ENCODE assay signal across 1 cellular context in the genomic region with DNA sequence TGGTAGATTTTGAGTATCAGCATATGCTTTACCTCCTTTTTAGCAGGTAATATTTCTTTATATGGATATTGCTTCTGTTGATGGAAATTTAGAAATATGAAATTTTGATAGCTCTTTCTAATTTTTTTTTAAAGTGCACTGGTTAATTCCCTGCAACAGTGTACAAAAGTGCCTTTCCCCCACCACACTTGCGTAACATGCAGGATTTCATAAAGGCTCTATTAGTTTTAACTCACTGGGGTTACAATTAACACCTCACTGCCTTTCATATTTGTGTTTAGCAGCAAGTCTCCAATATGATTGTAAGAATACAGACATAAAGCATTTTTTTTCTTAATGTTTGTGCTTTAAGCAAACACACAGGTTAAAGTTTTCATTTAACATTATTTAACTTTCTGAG.
TF ChIP-seq lines count a peak whose summit lies in the region.

No MANE protein-coding gene starts in this region.

TF ChIP-seq in GM23338, 12 proteins besides CTCF, POLR2A, EP300 and RAD21 (continued from another document):
- TF ChIP-seq, protein P1, sequence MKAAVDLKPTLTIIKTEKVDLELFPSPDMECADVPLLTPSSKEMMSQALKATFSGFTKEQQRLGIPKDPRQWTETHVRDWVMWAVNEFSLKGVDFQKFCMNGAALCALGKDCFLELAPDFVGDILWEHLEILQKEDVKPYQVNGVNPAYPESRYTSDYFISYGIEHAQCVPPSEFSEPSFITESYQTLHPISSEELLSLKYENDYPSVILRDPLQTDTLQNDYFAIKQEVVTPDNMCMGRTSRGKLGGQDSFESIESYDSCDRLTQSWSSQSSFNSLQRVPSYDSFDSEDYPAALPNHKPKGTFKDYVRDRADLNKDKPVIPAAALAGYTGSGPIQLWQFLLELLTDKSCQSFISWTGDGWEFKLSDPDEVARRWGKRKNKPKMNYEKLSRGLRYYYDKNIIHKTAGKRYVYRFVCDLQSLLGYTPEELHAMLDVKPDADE (IDR thresholded peaks at IDR 0.05) = no peak
- TF ChIP-seq, protein P2, sequence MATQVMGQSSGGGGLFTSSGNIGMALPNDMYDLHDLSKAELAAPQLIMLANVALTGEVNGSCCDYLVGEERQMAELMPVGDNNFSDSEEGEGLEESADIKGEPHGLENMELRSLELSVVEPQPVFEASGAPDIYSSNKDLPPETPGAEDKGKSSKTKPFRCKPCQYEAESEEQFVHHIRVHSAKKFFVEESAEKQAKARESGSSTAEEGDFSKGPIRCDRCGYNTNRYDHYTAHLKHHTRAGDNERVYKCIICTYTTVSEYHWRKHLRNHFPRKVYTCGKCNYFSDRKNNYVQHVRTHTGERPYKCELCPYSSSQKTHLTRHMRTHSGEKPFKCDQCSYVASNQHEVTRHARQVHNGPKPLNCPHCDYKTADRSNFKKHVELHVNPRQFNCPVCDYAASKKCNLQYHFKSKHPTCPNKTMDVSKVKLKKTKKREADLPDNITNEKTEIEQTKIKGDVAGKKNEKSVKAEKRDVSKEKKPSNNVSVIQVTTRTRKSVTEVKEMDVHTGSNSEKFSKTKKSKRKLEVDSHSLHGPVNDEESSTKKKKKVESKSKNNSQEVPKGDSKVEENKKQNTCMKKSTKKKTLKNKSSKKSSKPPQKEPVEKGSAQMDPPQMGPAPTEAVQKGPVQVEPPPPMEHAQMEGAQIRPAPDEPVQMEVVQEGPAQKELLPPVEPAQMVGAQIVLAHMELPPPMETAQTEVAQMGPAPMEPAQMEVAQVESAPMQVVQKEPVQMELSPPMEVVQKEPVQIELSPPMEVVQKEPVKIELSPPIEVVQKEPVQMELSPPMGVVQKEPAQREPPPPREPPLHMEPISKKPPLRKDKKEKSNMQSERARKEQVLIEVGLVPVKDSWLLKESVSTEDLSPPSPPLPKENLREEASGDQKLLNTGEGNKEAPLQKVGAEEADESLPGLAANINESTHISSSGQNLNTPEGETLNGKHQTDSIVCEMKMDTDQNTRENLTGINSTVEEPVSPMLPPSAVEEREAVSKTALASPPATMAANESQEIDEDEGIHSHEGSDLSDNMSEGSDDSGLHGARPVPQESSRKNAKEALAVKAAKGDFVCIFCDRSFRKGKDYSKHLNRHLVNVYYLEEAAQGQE (IDR thresholded peaks at IDR 0.05; ENCODE audit: unreplicated experiment) = no peak
TF ChIP-seq in GM23338: peak in this region for 0.
